Comparison of ENCODE assay signal across 8 cellular contexts in the genomic region with DNA sequence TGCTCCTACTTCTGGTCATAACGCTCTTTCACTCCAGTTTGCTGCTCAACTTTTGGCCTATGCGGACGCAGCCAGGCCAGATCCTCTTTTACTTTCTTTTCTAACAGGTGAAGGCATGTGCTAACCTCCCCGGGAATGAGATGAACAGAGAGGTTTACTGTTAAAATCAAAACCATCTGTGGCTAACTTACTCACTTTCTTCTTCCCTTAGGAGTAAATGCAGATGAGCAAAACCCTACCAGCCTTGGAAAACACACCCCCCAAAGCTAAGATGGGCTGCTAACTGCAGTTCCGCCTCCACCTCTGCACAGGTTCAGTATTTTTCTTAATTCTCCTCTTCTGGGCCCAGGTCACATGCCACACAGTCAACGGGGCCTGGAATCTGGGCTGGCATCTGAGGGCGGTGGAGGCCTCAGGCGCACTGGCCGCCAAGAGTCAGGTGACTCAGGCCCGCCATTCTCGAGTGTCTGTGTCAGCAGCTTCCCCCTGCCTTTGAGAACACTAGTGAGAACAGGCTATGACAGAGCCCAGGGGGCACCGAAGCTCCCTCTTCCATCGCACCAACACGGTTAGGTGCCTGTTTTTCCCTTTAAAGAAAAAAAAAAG. TPM values are rescaled to one million over a fixed set of nuclear protein-coding genes. Genes with fewer than 3 reads are reported as not detected.
DNase-seq lines count a peak whose midpoint lies in the region; ATAC-seq and TF ChIP-seq lines count a peak whose summit lies in the region.

No MANE protein-coding gene starts in this region.

- no peak for DNase-seq in activated T-helper 2 cell treated with anti-CD3 and anti-CD28 coated beads, Interferon-gamma antibody, Interleukin-2, Interleukin-4, amounts not matched to agents 10 μg/mL and 5 μg/mL and 100 μg/mL, durations not matched to agents 14 hours and 24 hours and 36 hours (ENCODE audit: low spot score)
- DNase-seq in right atrium auricular region (ENCODE audit: low spot score) (peak; percentile 80), EL (no peak), NCI-H82 (lab: John Stamatoyannopoulos, UW) (no peak), putamen (ENCODE audit: low spot score) (no peak)
- DNase-seq in stimulated activated CD4-positive, alpha-beta T cell treated with anti-CD3 and anti-CD28 coated beads, Interleukin-4, amount 100 ng/mL, for 48 hours (ENCODE audit: low read depth in 2 of 2), result peak; percentile 56 to 71

- intact Hi-C loops in activated T-helper 2 cell treated with anti-CD3 and anti-CD28 coated beads, Interferon-gamma antibody, Interleukin-2, Interleukin-4, amounts not matched to agents 10 μg/mL and 5 μg/mL and 100 μg/mL, durations not matched to agents 14 hours and 24 hours and 36 hours (cut with micrococcal nuclease), result loop anchor here (1.0 kb wide), 2 partner anchors 8 to 15 kb away; no protein-coding TSS in a partner anchor

- no peaks in the 10 kb centered on the region for H3K27me3 ChIP-seq in right atrium auricular region

- no peak for TF ChIP-seq CTCF in right atrium auricular region (IDR thresholded peaks at IDR 0.05)

- H3K36me3 Mint-ChIP-seq in activated T-helper 2 cell treated with anti-CD3 and anti-CD28 coated beads, Interferon-gamma antibody, Interleukin-2, Interleukin-4, amounts not matched to agents 10 μg/mL and 5 μg/mL and 100 μg/mL, durations not matched to agents 14 hours and 24 hours and 36 hours (ENCODE audit: low read depth), result peaks cover 43% of the 10 kb centered on the region

- no peaks in the 10 kb centered on the region for H3K9me3 ChIP-seq in right atrium auricular region

- ATAC-seq in GM19455 (IDR thresholded peaks at IDR 0.05; ENCODE audit: unreplicated experiment) (peak; percentile 58), HG03520 (IDR thresholded peaks at IDR 0.05; ENCODE audit: unreplicated experiment) (peak; percentile 55)

- H3K4me3 Mint-ChIP-seq in activated T-helper 2 cell treated with anti-CD3 and anti-CD28 coated beads, Interferon-gamma antibody, Interleukin-2, Interleukin-4, amounts not matched to agents 10 μg/mL and 5 μg/mL and 100 μg/mL, durations not matched to agents 14 hours and 24 hours and 36 hours (ENCODE audit: low read depth), result peak overlapping the region; percentile 34

- peaks cover 58% of the 10 kb centered on the region for H3K4me1 Mint-ChIP-seq in activated T-helper 2 cell treated with anti-CD3 and anti-CD28 coated beads, Interferon-gamma antibody, Interleukin-2, Interleukin-4, amounts not matched to agents 10 μg/mL and 5 μg/mL and 100 μg/mL, durations not matched to agents 14 hours and 24 hours and 36 hours (ENCODE audit: low read depth)

- no peak overlapping the region for H3K4me3 ChIP-seq in right atrium auricular region

- no peaks in the 10 kb centered on the region for H3K27me3 Mint-ChIP-seq in activated T-helper 2 cell treated with anti-CD3 and anti-CD28 coated beads, Interferon-gamma antibody, Interleukin-2, Interleukin-4, amounts not matched to agents 10 μg/mL and 5 μg/mL and 100 μg/mL, durations not matched to agents 14 hours and 24 hours and 36 hours (ENCODE audit: low read depth)

- peaks cover 0 to 100% of the 10 kb centered on the region in 2 donors for H3K4me1 ChIP-seq in right atrium auricular region

- H3K27ac Mint-ChIP-seq in activated T-helper 2 cell treated with anti-CD3 and anti-CD28 coated beads, Interferon-gamma antibody, Interleukin-2, Interleukin-4, amounts not matched to agents 10 μg/mL and 5 μg/mL and 100 μg/mL, durations not matched to agents 14 hours and 24 hours and 36 hours, result peak overlapping the region; percentile 77

- H3K36me3 ChIP-seq in right atrium auricular region, result no peaks in the 10 kb centered on the region

- H3K9me3 Mint-ChIP-seq in activated T-helper 2 cell treated with anti-CD3 and anti-CD28 coated beads, Interferon-gamma antibody, Interleukin-2, Interleukin-4, amounts not matched to agents 10 μg/mL and 5 μg/mL and 100 μg/mL, durations not matched to agents 14 hours and 24 hours and 36 hours, result no peaks in the 10 kb centered on the region

- H3K27ac ChIP-seq in right atrium auricular region, result peak overlapping the region; percentile 78 to 79

RNA-seq across cellular contexts. Expression of gene FAM53B, which starts 11.1 kb away (rescaled TPM):
- total RNA-seq in activated T-helper 2 cell treated with anti-CD3 and anti-CD28 coated beads, Interferon-gamma antibody, Interleukin-2, Interleukin-4, amounts not matched to agents 10 μg/mL and 5 μg/mL and 100 μg/mL, durations not matched to agents 14 hours and 24 hours and 36 hours, result 18.1 and 19.3 TPM in 2 replicates
- total RNA-seq in right atrium auricular region, result 10 to 100 TPM; 30.3 to 31.1 TPM

RNA-seq across cellular contexts. Expression of gene EEF1AKMT2, which starts 58.7 kb away (rescaled TPM):
- total RNA-seq in activated T-helper 2 cell treated with anti-CD3 and anti-CD28 coated beads, Interferon-gamma antibody, Interleukin-2, Interleukin-4, amounts not matched to agents 10 μg/mL and 5 μg/mL and 100 μg/mL, durations not matched to agents 14 hours and 24 hours and 36 hours, result 20.9 and 21.0 TPM in 2 replicates
- 10 to 100 TPM in 1 of 2 donors, 1 to 10 TPM in 1; 9.6 to 10.2 TPM for total RNA-seq in right atrium auricular region

Comparison
In these comparisons a context has a peak if more than half of its experiments do, and no peak if none do; other contexts are left out.
1. DNase-seq: peak in right atrium auricular region (single experiment) and stimulated activated CD4-positive, alpha-beta T cell treated with anti-CD3 and anti-CD28 coated beads, Interleukin-4, amount 100 ng/mL, for 48 hours (2 of 2); none in activated T-helper 2 cell treated with anti-CD3 and anti-CD28 coated beads, Interferon-gamma antibody, Interleukin-2, Interleukin-4, amounts not matched to agents 10 μg/mL and 5 μg/mL and 100 μg/mL, durations not matched to agents 14 hours and 24 hours and 36 hours (single experiment), EL (single experiment), NCI-H82 (single experiment) and putamen (single experiment).